In the genomic region with DNA sequence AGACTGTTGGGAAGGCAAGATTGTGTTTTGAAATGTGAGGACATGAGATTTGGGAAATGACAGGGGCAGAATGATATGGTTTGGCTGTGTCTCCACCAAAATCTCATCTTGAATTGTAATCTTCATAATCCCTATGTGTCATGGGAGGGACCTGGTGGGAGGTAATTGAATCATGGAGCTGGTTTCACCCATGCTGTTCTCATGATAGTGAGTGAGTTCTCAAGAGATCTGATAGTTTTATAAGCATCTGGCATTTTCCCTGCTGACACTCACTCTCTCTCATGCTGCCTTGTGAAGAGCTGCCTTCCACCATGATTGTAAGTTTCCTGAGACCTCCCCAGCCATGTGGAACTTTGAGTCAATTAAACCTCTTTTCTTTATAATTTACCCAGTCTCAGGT, we compare ENCODE assay signal across 3 cellular contexts.
DNase-seq lines count a peak whose midpoint lies in the region; TF ChIP-seq lines count a peak whose summit lies in the region.
"Not testable (repeated sequence)": the region's sequence is repeated elsewhere in the genome, so short reads cannot be mapped to it uniquely, and the experiment has no call there.

No MANE protein-coding gene starts in this region.

- not testable (repeated sequence) for H2BK15ac ChIP-seq in mesendoderm (replicated peaks; ENCODE audit: low read depth)

- H3K4me3 ChIP-seq in endodermal cell (ENCODE audit: low read length): peak overlapping the region; percentile 21
- not testable (repeated sequence) for H3K4me3 ChIP-seq in mesendoderm (ENCODE audit: low read length)

- not testable (repeated sequence) for H3K4me1 Mint-ChIP-seq in endodermal cell

- not testable (repeated sequence) for H3K18ac ChIP-seq in mesendoderm (ENCODE audit: low read length)

- H3K27me3 Mint-ChIP-seq in endodermal cell (ENCODE audit: insufficient read depth): not testable (repeated sequence)

- not testable (repeated sequence) for H3K4me3 Mint-ChIP-seq in endodermal cell

- not testable (repeated sequence) for H2BK120ac ChIP-seq in mesendoderm (ENCODE audit: low read depth, low read length)

- not testable (repeated sequence) for H3K79me2 ChIP-seq in mesendoderm (ENCODE audit: control insufficient read depth, insufficient read depth, low read length)

- H2BK5ac ChIP-seq in mesendoderm (ENCODE audit: low read length): not testable (repeated sequence)

- H3K27ac ChIP-seq in endodermal cell (ENCODE audit: low read depth, low read length); mesendoderm (ENCODE audit: low read depth, low read length): not testable (repeated sequence)

- H3K9me3 Mint-ChIP-seq in endodermal cell: peaks cover 35% of the 10 kb centered on the region

- DNase-seq in SK-N-DZ (ENCODE audit: low spot score): peak; percentile 70
- DNase-seq in endodermal cell: not testable (repeated sequence)
- DNase-seq in mesendoderm: peak; percentile 54

- not testable (repeated sequence) for TF ChIP-seq CTCF in endodermal cell (conservative IDR thresholded peaks at IDR 0.05)

- H3K23ac ChIP-seq in mesendoderm (ENCODE audit: low read length): not testable (repeated sequence)

- H3K9ac ChIP-seq in endodermal cell (ENCODE audit: extremely low read depth, low read length, poor library complexity, severe bottlenecking); mesendoderm (ENCODE audit: low read length): not testable (repeated sequence)

- H4K5ac ChIP-seq in mesendoderm (ENCODE audit: low read length): not testable (repeated sequence)

- H3K4me1 ChIP-seq in endodermal cell (ENCODE audit: control insufficient read depth, insufficient read depth, low read length); mesendoderm (ENCODE audit: control insufficient read depth, low read depth, low read length): not testable (repeated sequence)

- not testable (repeated sequence) for H4K8ac ChIP-seq in mesendoderm (ENCODE audit: low read depth, low read length)

- H3K36me3 Mint-ChIP-seq in endodermal cell (ENCODE audit: low read depth): not testable (repeated sequence)

- H3K79me1 ChIP-seq in mesendoderm (ENCODE audit: low read length): not testable (repeated sequence)

- not testable (repeated sequence) for H2AK5ac ChIP-seq in mesendoderm (ENCODE audit: low read length)

- H3K27ac Mint-ChIP-seq in endodermal cell: peak overlapping the region; percentile 44

- not testable (repeated sequence) for H3K56ac ChIP-seq in mesendoderm (ENCODE audit: low read length)

- peaks cover 46% of the 10 kb centered on the region for H3K9me3 ChIP-seq in endodermal cell (ENCODE audit: control insufficient read depth, low read length)

- not testable (repeated sequence) for H3K36me3 ChIP-seq in endodermal cell (ENCODE audit: control insufficient read depth, insufficient read depth, low read length); mesendoderm (ENCODE audit: control insufficient read depth, insufficient read depth, low read length)

- H3K4ac ChIP-seq in mesendoderm (ENCODE audit: low read depth, low read length): not testable (repeated sequence)

- H3K27me3 ChIP-seq in endodermal cell (ENCODE audit: control insufficient read depth, insufficient read depth, low read length, poor library complexity, severe bottlenecking); mesendoderm (ENCODE audit: insufficient read depth, low read length, poor library complexity): not testable (repeated sequence)

- H3K4me2 ChIP-seq in mesendoderm (ENCODE audit: low read length): not testable (repeated sequence)
